In the genomic region with DNA sequence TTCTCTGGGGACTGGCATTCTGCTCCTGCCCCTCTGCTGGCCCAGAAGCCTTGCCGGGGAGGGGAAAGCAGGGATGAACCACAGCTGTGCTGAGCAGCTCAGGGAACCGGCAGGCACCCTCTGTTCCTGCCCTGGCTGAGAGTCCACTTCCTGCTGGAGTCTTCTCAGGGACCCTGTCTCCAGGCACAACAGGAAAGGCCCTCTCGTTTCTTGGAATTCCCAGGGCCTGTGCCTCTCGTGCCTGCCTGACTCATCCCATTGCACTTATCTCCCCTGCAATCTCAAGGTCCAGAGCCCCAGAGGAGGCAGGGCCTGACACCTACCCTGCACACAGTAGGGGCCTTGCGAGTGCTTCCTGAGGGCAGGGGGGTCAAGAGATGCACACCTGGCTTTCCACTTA, we compare ENCODE assay signal across 1 cellular context.
TF ChIP-seq lines count a peak whose summit lies in the region.

No MANE protein-coding gene starts in this region.

TF ChIP-seq in endothelial cell of umbilical vein, 7 proteins besides CTCF, POLR2A, EP300 and RAD21 (continued from another document):
- TF ChIP-seq, protein P1, sequence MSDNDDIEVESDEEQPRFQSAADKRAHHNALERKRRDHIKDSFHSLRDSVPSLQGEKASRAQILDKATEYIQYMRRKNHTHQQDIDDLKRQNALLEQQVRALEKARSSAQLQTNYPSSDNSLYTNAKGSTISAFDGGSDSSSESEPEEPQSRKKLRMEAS (IDR thresholded peaks at IDR 0.05; ENCODE audit: insufficient read depth, insufficient read length), result no peak
- TF ChIP-seq FOS (IDR thresholded peaks at IDR 0.05; ENCODE audit: borderline replicate concordance, insufficient read depth, low read length), result peak; percentile 47
- peak; percentile 20 for TF ChIP-seq POLR2AphosphoS5 (IDR thresholded peaks at IDR 0.05; ENCODE audit: insufficient read depth, low read depth, low read length)
- TF ChIP-seq EZH2 (IDR thresholded peaks at IDR 0.05; ENCODE audit: borderline replicate concordance, low read depth, low read length, severe bottlenecking), result no peak
